8 cellular contexts compared by ENCODE assay signal in the genomic region with DNA sequence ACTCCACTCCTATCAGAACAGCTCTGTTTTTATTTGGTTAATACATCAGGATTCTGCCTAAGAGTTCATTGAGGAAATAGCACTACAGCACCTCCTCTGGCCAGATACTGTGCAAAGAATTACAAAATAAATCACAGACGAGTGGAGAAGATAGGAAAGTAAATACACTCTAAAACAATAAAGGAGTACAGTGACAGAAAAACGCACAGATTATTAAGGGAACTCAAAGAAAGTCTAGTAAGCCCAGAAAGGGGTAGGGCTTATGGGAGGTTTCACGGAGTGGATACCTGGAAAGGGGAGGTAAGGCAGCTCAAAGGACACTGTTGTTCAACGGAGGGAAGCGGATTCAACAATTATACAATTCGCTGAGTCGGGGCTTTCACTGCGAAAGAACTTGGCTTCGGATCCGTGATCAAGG. TPM values are rescaled to one million over a fixed set of nuclear protein-coding genes. Genes with fewer than 3 reads are reported as not detected.
DNase-seq lines count a peak whose midpoint lies in the region; TF ChIP-seq lines count a peak whose summit lies in the region.

No MANE protein-coding gene starts in this region.

- CTCF ChIA-PET in HEK293 (lab: Yijun Ruan, JAX): interaction anchor here (0.6 to 2.9 kb wide), 12 partner anchors 8 to 421 kb away, joined by 3 to 19 read pairs (median 4); a partner anchor contains a TSS

- POLR2A ChIA-PET in HEK293 (lab: Yijun Ruan, JAX): interaction anchor here (0.9 to 1.8 kb wide), 3 partner anchors 14 to 491 kb away, joined by 3 to 9 read pairs (median 3); a partner anchor contains a TSS

- H3K4me1 ChIP-seq in HEK293 (ENCODE audit: control insufficient read depth, insufficient read depth, low read length) (peaks cover 16% of the 10 kb centered on the region), iPS-15b (ENCODE audit: control insufficient read depth, insufficient read depth, low read length) (no peaks in the 10 kb centered on the region), skeletal muscle tissue (ENCODE audit: control insufficient read depth in 3 of 3, insufficient read depth in 3 of 3, low read length in 3 of 3) (peaks cover 14 to 22% (median 16%) of the 10 kb centered on the region in 3 donors)

- H3K9ac ChIP-seq in iPS-15b (ENCODE audit: low read depth, low read length) (peak overlapping the region; percentile 48), skeletal muscle tissue (ENCODE audit: low read depth in 1 of 3, low read length in 3 of 3) (peak overlapping the region; percentile 85 to 100 (median 100))

- H3K27ac ChIP-seq in HEK293 (ENCODE audit: extremely low read depth, low read depth, low read length): peak overlapping the region; percentile 70
- peak overlapping the region; percentile 99 for H3K27ac ChIP-seq in skeletal muscle tissue (ENCODE audit: low read depth, low read length)

- H3K27me3 ChIP-seq in iPS-15b (ENCODE audit: control insufficient read depth, insufficient read depth, low read length) (peaks cover 66% of the 10 kb centered on the region), skeletal muscle tissue (ENCODE audit: control insufficient read depth in 3 of 3, insufficient read depth in 3 of 3, low read length in 3 of 3) (no peaks in the 10 kb centered on the region)

- TF ChIP-seq CTCF in GM12865 (IDR thresholded peaks at IDR 0.05; ENCODE audit: insufficient read depth, low read depth, low read length, missing control alignments) (peak; percentile 54), HEK293 (tag by site-specific recombination; IDR thresholded peaks at IDR 0.05) (peak; percentile 63), astrocyte of the cerebellum (IDR thresholded peaks at IDR 0.05; ENCODE audit: low read depth, low read length, missing control alignments) (peak; percentile 49)

- peak; percentile 42 for DNase-seq in GM12865 (ENCODE audit: low read depth)
- DNase-seq in NCI-H2227 treated with DMSO at 0.1 percent for 48 hours (lab: John Stamatoyannopoulos, UW): peak; percentile 34
- DNase-seq in astrocyte of the cerebellum (ENCODE audit: low read depth): no peak
- DNase-seq in COLO668 (lab: John Stamatoyannopoulos, UW; ENCODE audit: unreplicated experiment): no peak
- DNase-seq in D341Med (ENCODE audit: low spot score): no peak

- in situ Hi-C loops in astrocyte of the cerebellum (cut with HindIII; ENCODE audit: low sequenced_read_pairs): no loop called here

- H3K9me3 ChIP-seq in HEK293 (ENCODE audit: control insufficient read depth, insufficient read depth, low read depth, low read length) (no peaks in the 10 kb centered on the region), iPS-15b (ENCODE audit: control insufficient read depth, insufficient read depth, low read length) (no peaks in the 10 kb centered on the region), skeletal muscle tissue (ENCODE audit: control insufficient read depth in 3 of 3, low read length in 3 of 3) (no peaks in the 10 kb centered on the region)

- peak overlapping the region; percentile 97 for H3K4me3 ChIP-seq in GM12865 (ENCODE audit: low read depth, low read length)
- peak overlapping the region; percentile 71 for H3K4me3 ChIP-seq in HEK293 (ENCODE audit: low read depth, low read length)
- peak overlapping the region; percentile 63 for H3K4me3 ChIP-seq in astrocyte of the cerebellum (ENCODE audit: low read depth, low read length)
- peak overlapping the region; percentile 95 for H3K4me3 ChIP-seq in iPS-15b (ENCODE audit: low read depth, low read length)
- H3K4me3 ChIP-seq in skeletal muscle tissue (ENCODE audit: low read length in 3 of 3): peak overlapping the region; percentile 96 to 98 (median 97)

- no peaks in the 10 kb centered on the region for H3K36me3 ChIP-seq in HEK293 (ENCODE audit: control insufficient read depth in 2 of 2, insufficient read depth in 1 of 2, low read length in 2 of 2)
- no peaks in the 10 kb centered on the region for H3K36me3 ChIP-seq in iPS-15b (ENCODE audit: control insufficient read depth, insufficient read depth, low read length)
- H3K36me3 ChIP-seq in skeletal muscle tissue (ENCODE audit: control insufficient read depth in 3 of 3, insufficient read depth in 3 of 3, low read length in 3 of 3): peaks cover 0 to 2% (median under 1%) of the 10 kb centered on the region in 3 donors

TF ChIP-seq in HEK293, 187 proteins besides CTCF, POLR2A, EP300 and RAD21 (continues in another document):
- TF ChIP-seq ZNF335 (tag by site-specific recombination; conservative IDR thresholded peaks at IDR 0.05) (peak; percentile 91), ZNF664 (tag by site-specific recombination; IDR thresholded peaks at IDR 0.05) (0 out of 2 replicates have a peak, but pooled peaks have one; percentile 30), ZNF830 (tag by site-specific recombination; IDR thresholded peaks at IDR 0.05; ENCODE audit: low read depth) (no peak), ZSCAN30 (tag by site-specific recombination; IDR thresholded peaks at IDR 0.05) (0 out of 2 replicates have a peak, but pooled peaks have one; percentile 33), ZNF394 (tag by site-specific recombination; IDR thresholded peaks at IDR 0.05; ENCODE audit: borderline replicate concordance) (peak; percentile 11; the same call in 1 of the 2 replicates), ZNF391 (tag by site-specific recombination; IDR thresholded peaks at IDR 0.05; ENCODE audit: borderline replicate concordance, low read depth) (peak; percentile 43; the same call in 1 of the 2 replicates), ZNF404 (tag by site-specific recombination; IDR thresholded peaks at IDR 0.05) (no peak), SCRT2 (tag by site-specific recombination; IDR thresholded peaks at IDR 0.05) (peak; percentile 51), ZBTB20 (tag by site-specific recombination; IDR thresholded peaks at IDR 0.05) (0 out of 2 replicates have a peak, but pooled peaks have one; percentile 15), ZNF366 (tag by site-specific recombination; conservative IDR thresholded peaks at IDR 0.05) (peak; percentile 75)
- TF ChIP-seq, protein P1, sequence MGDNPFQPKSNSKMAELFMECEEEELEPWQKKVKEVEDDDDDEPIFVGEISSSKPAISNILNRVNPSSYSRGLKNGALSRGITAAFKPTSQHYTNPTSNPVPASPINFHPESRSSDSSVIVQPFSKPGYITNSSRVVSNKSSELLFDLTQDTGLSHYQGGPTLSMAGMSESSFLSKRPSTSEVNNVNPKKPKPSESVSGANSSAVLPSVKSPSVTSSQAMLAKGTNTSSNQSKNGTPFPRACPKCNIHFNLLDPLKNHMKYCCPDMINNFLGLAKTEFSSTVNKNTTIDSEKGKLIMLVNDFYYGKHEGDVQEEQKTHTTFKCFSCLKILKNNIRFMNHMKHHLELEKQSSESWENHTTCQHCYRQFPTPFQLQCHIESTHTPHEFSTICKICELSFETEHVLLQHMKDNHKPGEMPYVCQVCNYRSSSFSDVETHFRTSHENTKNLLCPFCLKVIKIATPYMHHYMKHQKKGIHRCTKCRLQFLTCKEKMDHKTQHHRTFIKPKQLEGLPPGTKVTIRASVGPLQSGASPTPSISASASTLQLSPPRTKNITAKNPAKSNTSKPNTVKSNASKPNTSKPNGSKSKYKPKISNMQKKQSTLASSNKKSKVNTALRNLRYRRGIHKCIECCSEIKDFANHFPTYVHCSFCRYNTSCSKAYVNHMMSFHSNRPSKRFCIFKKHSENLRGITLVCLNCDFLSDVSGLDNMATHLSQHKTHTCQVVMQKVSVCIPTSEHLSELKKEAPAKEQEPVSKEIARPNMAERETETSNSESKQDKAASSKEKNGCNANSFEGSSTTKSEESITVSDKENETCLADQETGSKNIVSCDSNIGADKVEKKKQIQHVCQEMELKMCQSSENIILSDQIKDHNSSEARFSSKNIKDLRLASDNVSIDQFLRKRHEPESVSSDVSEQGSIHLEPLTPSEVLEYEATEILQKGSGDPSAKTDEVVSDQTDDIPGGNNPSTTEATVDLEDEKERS (tag by site-specific recombination; IDR thresholded peaks at IDR 0.05): no peak
- TF ChIP-seq, protein P2, sequence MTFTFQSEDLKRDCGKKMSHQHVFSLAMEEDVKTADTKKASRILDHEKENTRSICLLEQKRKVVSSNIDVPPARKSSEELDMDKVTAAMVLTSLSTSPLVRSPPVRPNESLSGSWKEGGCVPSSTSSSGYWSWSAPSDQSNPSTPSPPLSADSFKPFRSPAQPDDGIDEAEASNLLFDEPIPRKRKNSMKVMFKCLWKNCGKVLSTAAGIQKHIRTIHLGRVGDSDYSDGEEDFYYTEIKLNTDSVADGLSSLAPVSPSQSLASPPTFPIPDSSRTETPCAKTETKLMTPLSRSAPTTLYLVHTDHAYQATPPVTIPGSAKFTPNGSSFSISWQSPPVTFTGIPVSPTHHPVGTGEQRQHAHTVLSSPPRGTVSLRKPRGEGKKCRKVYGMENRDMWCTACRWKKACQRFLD (tag by site-specific recombination; IDR thresholded peaks at IDR 0.05): no peak
- TF ChIP-seq, protein P3, sequence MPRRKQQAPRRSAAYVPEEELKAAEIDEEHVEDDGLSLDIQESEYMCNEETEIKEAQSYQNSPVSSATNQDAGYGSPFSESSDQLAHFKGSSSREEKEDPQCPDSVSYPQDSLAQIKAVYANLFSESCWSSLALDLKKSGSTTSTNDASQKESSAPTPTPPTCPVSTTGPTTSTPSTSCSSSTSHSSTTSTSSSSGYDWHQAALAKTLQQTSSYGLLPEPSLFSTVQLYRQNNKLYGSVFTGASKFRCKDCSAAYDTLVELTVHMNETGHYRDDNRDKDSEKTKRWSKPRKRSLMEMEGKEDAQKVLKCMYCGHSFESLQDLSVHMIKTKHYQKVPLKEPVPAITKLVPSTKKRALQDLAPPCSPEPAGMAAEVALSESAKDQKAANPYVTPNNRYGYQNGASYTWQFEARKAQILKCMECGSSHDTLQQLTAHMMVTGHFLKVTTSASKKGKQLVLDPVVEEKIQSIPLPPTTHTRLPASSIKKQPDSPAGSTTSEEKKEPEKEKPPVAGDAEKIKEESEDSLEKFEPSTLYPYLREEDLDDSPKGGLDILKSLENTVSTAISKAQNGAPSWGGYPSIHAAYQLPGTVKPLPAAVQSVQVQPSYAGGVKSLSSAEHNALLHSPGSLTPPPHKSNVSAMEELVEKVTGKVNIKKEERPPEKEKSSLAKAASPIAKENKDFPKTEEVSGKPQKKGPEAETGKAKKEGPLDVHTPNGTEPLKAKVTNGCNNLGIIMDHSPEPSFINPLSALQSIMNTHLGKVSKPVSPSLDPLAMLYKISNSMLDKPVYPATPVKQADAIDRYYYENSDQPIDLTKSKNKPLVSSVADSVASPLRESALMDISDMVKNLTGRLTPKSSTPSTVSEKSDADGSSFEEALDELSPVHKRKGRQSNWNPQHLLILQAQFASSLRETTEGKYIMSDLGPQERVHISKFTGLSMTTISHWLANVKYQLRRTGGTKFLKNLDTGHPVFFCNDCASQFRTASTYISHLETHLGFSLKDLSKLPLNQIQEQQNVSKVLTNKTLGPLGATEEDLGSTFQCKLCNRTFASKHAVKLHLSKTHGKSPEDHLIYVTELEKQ (tag by site-specific recombination; IDR thresholded peaks at IDR 0.05; ENCODE audit: borderline replicate concordance): 0 out of 2 replicates have a peak, but pooled peaks have one; percentile 5

RNA-seq across cellular contexts. Expression of a gene that starts 5.5 kb away (rescaled TPM):
- total RNA-seq in skeletal muscle tissue: not detected

RNA-seq across cellular contexts. Expression of a gene that starts 14.1 kb away (rescaled TPM):
- total RNA-seq in skeletal muscle tissue: 0.52 TPM

RNA-seq across cellular contexts. Expression of a gene that starts 40.2 kb away (rescaled TPM):
- total RNA-seq in skeletal muscle tissue: 32.9 TPM

Comparison
In these comparisons a context has a peak if more than half of its experiments do, and no peak if none do; other contexts are left out.
1. DNase-seq: peak in GM12865 (single experiment) and NCI-H2227 treated with DMSO at 0.1 percent for 48 hours (single experiment); none in astrocyte of the cerebellum (single experiment), COLO668 (single experiment) and D341Med (single experiment).
2. Peak in every context shown above with its lines, with median percentiles within 50 percentile points of each other: H3K4me3 ChIP-seq and CTCF ChIP-seq.